In genomic region chr11:30225642-30226041, GRCh38 we compare ENCODE assay signal across 18 cellular contexts. TPM values are rescaled to one million over a fixed set of nuclear protein-coding genes. Genes with fewer than 3 reads are reported as not detected.
DNase-seq lines count a peak whose midpoint lies in the region; ATAC-seq, FAIRE-seq and TF ChIP-seq lines count a peak whose summit lies in the region.
"Had no signal": no experiment of that assay in that cellular context is flagged by ENCODE, and none has a peak within 500 bp of the region (broad histone marks: within the 10 kb centered on the region; RNA-seq: fewer than 3 reads in every experiment).

No MANE protein-coding gene starts in this region.

- H2AK5ac ChIP-seq in H1 (ENCODE audit: low read depth, low read length), result no peak overlapping the region

- H3K79me1 ChIP-seq in H1 (ENCODE audit: low read depth, low read length), result no peaks in the 10 kb centered on the region

- no peak overlapping the region for H2BK20ac ChIP-seq in H1 (ENCODE audit: low read length)

- no peaks in the 10 kb centered on the region for H3K27me3 ChIP-seq in WERI-Rb-1 (ENCODE audit: insufficient read depth, low read depth, severe bottlenecking)
- H3K27me3 ChIP-seq in H1 (replicated peaks in 1 of 4; ENCODE audit: control insufficient read depth in 3 of 4, extremely low read depth in 1 of 4, insufficient read depth in 3 of 4, low read length in 3 of 4), result no peaks in the 10 kb centered on the region
- no peaks in the 10 kb centered on the region for H3K27me3 ChIP-seq in kidney epithelial cell (ENCODE audit: control insufficient read depth, insufficient read depth, low read length)
- H3K27me3 ChIP-seq in HAP-1 (ENCODE audit: low read depth), result peaks cover 2% of the 10 kb centered on the region
- H3K27me3 ChIP-seq: BE2C had no signal

- peaks cover 1 to 2% (median 2%) of the 10 kb centered on the region in 3 donors for H3K27me3 Mint-ChIP-seq in immature natural killer cell (ENCODE audit: low read depth in 3 of 3)

- H3K4me3 Mint-ChIP-seq in immature natural killer cell, result no peak overlapping the region
- H3K4me3 Mint-ChIP-seq: CD4-positive, alpha-beta memory T cell had no signal

- TF ChIP-seq RAD21 in H1 (IDR thresholded peaks at IDR 0.05 in 1 of 2, conservative IDR thresholded peaks at IDR 0.05 in 1 of 2; ENCODE audit: low read depth in 2 of 2, low read length in 2 of 2), result peak; percentile 25 to 26; a peak in 2 of 4 replicates

- H2AFZ ChIP-seq in H1 (ENCODE audit: low read length), result 0 out of 2 replicates have a peak overlapping the region, but pooled peaks have one; percentile 22

- no peak overlapping the region for H3K14ac ChIP-seq in H1 (ENCODE audit: insufficient read length)

- in situ Hi-C loops in HAP-1 (cut with MboI; ENCODE audit: low sequenced_read_pairs), result no loop called here

- no peak overlapping the region for H3K4me2 ChIP-seq in H1 (ENCODE audit: insufficient read depth in 1 of 2, low read depth in 2 of 2, low read length in 2 of 2)

- TF ChIP-seq POLR2A in H1 (IDR thresholded peaks at IDR 0.05; ENCODE audit: control extremely low read depth in 1 of 2, low read depth in 2 of 2, low read length in 2 of 2), result no peak

- no peak for ATAC-seq in omental fat pad (ENCODE audit: low FRiP score)
- ATAC-seq: GM12878 had no signal

- H3K4me1 ChIP-seq in H1 (replicated peaks in 1 of 4; ENCODE audit: control insufficient read depth in 3 of 4, insufficient read depth in 4 of 4, low read length in 3 of 4) (no peaks in the 10 kb centered on the region), HAP-1 (no peaks in the 10 kb centered on the region)
- H3K4me1 ChIP-seq: BE2C had no signal

- no peak for FAIRE-seq in H1 (lab: Jason Lieb, UNC)
- FAIRE-seq: A204.1, GM12878, GM18507, H54 had no signal

- H3K9me3 ChIP-seq in WERI-Rb-1 (ENCODE audit: severe bottlenecking) (peaks cover 6% of the 10 kb centered on the region), H1 (ENCODE audit: insufficient read depth in 2 of 2, low read depth in 1 of 2, low read length in 1 of 2) (peaks cover 6 to 10% of the 10 kb centered on the region in 2 experiments; a peak in 3 of 4 replicates), HAP-1 (no peaks in the 10 kb centered on the region)
- H3K9me3 ChIP-seq: BE2C had no signal

- peaks cover 0 to 3% (median 3%) of the 10 kb centered on the region in 3 donors for H3K36me3 Mint-ChIP-seq in immature natural killer cell

- CTCF ChIA-PET in H1 (lab: Charles Lee; ENCODE audit: partially characterized antibody), result interaction anchor here (0.8 to 2.5 kb wide), 8 partner anchors 15 to 101 kb away, joined by 3 to 10 read pairs (median 4); no protein-coding TSS in a partner anchor

- 0 out of 2 replicates have a peak, but pooled peaks cover 3% of the 10 kb centered on the region for H3K23me2 ChIP-seq in H1 (ENCODE audit: low read depth, low read length)

- no peak overlapping the region for H4K91ac ChIP-seq in H1 (replicated peaks; ENCODE audit: insufficient read length, low read length)

- H3K27ac ChIP-seq in WERI-Rb-1, result no peak overlapping the region
- no peak overlapping the region for H3K27ac ChIP-seq in H1 (ENCODE audit: low read depth, low read length)
- H3K27ac ChIP-seq: C4-2B, HL-60 had no signal

- DNase-seq in WERI-Rb-1 (no peak), H1 (ENCODE audit: low read depth in 1 of 2, low spot score in 2 of 2) (no peak), kidney epithelial cell (ENCODE audit: low read depth) (no peak), retinal pigment epithelial cell (ENCODE audit: low read depth) (no peak), immature natural killer cell (no peak), omental fat pad (ENCODE audit: low spot score) (no peak), HAP-1 (ENCODE audit: low spot score in 2 of 2) (no peak)
- DNase-seq: BE2C; CD4-positive, alpha-beta memory T cell; DMS79 had no signal

- no peak overlapping the region for H3K9ac ChIP-seq in H1 (replicated peaks in 1 of 4; ENCODE audit: extremely low read depth in 1 of 4, low read depth in 3 of 4, low read length in 3 of 4)

- H3K4ac ChIP-seq in H1 (replicated peaks; ENCODE audit: insufficient read length, low read depth, low read length), result no peak overlapping the region

- no peak overlapping the region for H2BK5ac ChIP-seq in H1 (ENCODE audit: low read depth, low read length)

- TF ChIP-seq CTCF in WERI-Rb-1 (IDR thresholded peaks at IDR 0.05; ENCODE audit: low read depth, low read length), result 0 out of 2 replicates have a peak, but pooled peaks have one; percentile 2
- peak in 2 of 3 experiments; percentile 5 to 19; a peak in 2 of 4 replicates for TF ChIP-seq CTCF in H1 (IDR thresholded peaks at IDR 0.05; ENCODE audit: control extremely low read depth in 1 of 3, insufficient read depth in 1 of 3, low read depth in 1 of 3, low read length in 3 of 3)
- TF ChIP-seq CTCF in kidney epithelial cell (IDR thresholded peaks at IDR 0.05; ENCODE audit: insufficient read depth, low read length, poor library complexity, severe bottlenecking), result peak; percentile 12
- TF ChIP-seq CTCF in retinal pigment epithelial cell (conservative IDR thresholded peaks at IDR 0.05; ENCODE audit: low read depth, low read length), result peak; percentile 8
- no peak for TF ChIP-seq CTCF in omental fat pad (IDR thresholded peaks at IDR 0.05)

- no peak overlapping the region for H3K23ac ChIP-seq in H1 (ENCODE audit: insufficient read length)

- no peaks in the 10 kb centered on the region for H3K36me3 ChIP-seq in WERI-Rb-1
- H3K36me3 ChIP-seq in H1 (ENCODE audit: control insufficient read depth in 2 of 4, insufficient read depth in 4 of 4, low read length in 3 of 4), result no peaks in the 10 kb centered on the region
- H3K36me3 ChIP-seq in kidney epithelial cell (ENCODE audit: control insufficient read depth, insufficient read depth, low read length), result no peaks in the 10 kb centered on the region
- no peaks in the 10 kb centered on the region for H3K36me3 ChIP-seq in HAP-1 (replicated peaks)
- H3K36me3 ChIP-seq: BE2C had no signal

- no peaks in the 10 kb centered on the region for H3K79me2 ChIP-seq in H1 (ENCODE audit: control insufficient read depth in 1 of 2, insufficient read depth in 2 of 2, low read length in 2 of 2)

- H4K5ac ChIP-seq in H1 (ENCODE audit: insufficient read length, low read depth, low read length), result no peak overlapping the region

- no peaks in the 10 kb centered on the region for H4K20me1 ChIP-seq in H1 (replicated peaks in 1 of 2; ENCODE audit: control insufficient read depth in 1 of 2, insufficient read depth in 2 of 2, low read length in 2 of 2)

- H2BK12ac ChIP-seq in H1 (ENCODE audit: low read depth, low read length), result no peak overlapping the region

- no peak overlapping the region for H2BK15ac ChIP-seq in H1 (ENCODE audit: low read length)

- POLR2A ChIA-PET in H1 (lab: Charles Lee; ENCODE audit: partially characterized antibody), result no interaction called here

- H3K18ac ChIP-seq in H1 (ENCODE audit: extremely low read depth, low read length), result no peak overlapping the region

- H3K27ac Mint-ChIP-seq in immature natural killer cell, result no peak overlapping the region
- H3K27ac Mint-ChIP-seq: CD4-positive, alpha-beta memory T cell had no signal

- no peak overlapping the region for H2BK120ac ChIP-seq in H1 (replicated peaks; ENCODE audit: low read depth, low read length)

- no peak overlapping the region for H3K4me3 ChIP-seq in WERI-Rb-1 (ENCODE audit: low read depth, low read length)
- no peak overlapping the region for H3K4me3 ChIP-seq in H1 (ENCODE audit: extremely low read depth in 1 of 4, insufficient read depth in 2 of 4, low read depth in 3 of 4, low read length in 4 of 4)
- no peak overlapping the region for H3K4me3 ChIP-seq in kidney epithelial cell (ENCODE audit: low read depth, low read length)
- no peak overlapping the region for H3K4me3 ChIP-seq in retinal pigment epithelial cell (ENCODE audit: low read length)
- H3K4me3 ChIP-seq in HAP-1, result no peak overlapping the region
- H3K4me3 ChIP-seq: GM12878 had no signal

- no peak overlapping the region for H4K8ac ChIP-seq in H1 (ENCODE audit: extremely low read depth, insufficient read depth, low read length)

- no peaks in the 10 kb centered on the region for H3K4me1 Mint-ChIP-seq in immature natural killer cell
- H3K4me1 Mint-ChIP-seq: CD4-positive, alpha-beta memory T cell had no signal

- no peak for TF ChIP-seq EP300 in H1 (IDR thresholded peaks at IDR 0.05; ENCODE audit: borderline replicate concordance in 1 of 2, low read depth in 2 of 2, low read length in 2 of 2)

- H3K56ac ChIP-seq in H1 (replicated peaks; ENCODE audit: insufficient read length, low read depth, low read length), result no peak overlapping the region

- H3K9me3 Mint-ChIP-seq in immature natural killer cell, result peaks cover 0 to 10% (median 4%) of the 10 kb centered on the region in 6 donors

TF ChIP-seq in H1, 55 proteins besides CTCF, POLR2A, EP300 and RAD21 (continues in another document):
- TF ChIP-seq POU5F1 (IDR thresholded peaks at IDR 0.05; ENCODE audit: low read depth, low read length) (no peak), SUZ12 (IDR thresholded peaks at IDR 0.05; ENCODE audit: low read length) (no peak), USF2 (IDR thresholded peaks at IDR 0.05; ENCODE audit: low read length) (no peak), MAX (IDR thresholded peaks at IDR 0.05) (no peak), KDM4A (IDR thresholded peaks at IDR 0.05; ENCODE audit: low read depth, low read length, severe bottlenecking) (no peak), BACH1 (IDR thresholded peaks at IDR 0.05; ENCODE audit: low read length) (no peak), ZNF274 (IDR thresholded peaks at IDR 0.05; ENCODE audit: borderline replicate concordance, extremely low read depth, low read length) (no peak)

RNA-seq across cellular contexts. Expression of gene FSHB, which starts 5.2 kb away (rescaled TPM):
- not detected in 2 replicates for total RNA-seq in H1 (2021; fragmentation: NEBNext Ultra II Directional; extraction: Animal tissue kit (Norgen Biotek cat#: 25700))
- polyA plus RNA-seq in H1 (2011; rRNA removed) (not detected in 2 replicates), immature natural killer cell (not detected)
- polyA plus RNA-seq in H1 (2011; cell fraction: cytosol; rRNA removed), result not detected
- polyA plus RNA-seq in H1 (2011; cell fraction: nucleus; rRNA removed), result not detected
- polyA plus RNA-seq in H1 (2012, experiment 1 of 2), result not detected in 4 replicates
- not detected for polyA plus RNA-seq in H1 (2012, experiment 2 of 2)
- not detected for polyA plus RNA-seq in H1 (2013, experiment 1 of 2)
- not detected for polyA plus RNA-seq in H1 (2013, experiment 2 of 2)
- not detected in 2 replicates for polyA minus RNA-seq in H1 (2011; rRNA and poly(A)+ RNA removed)
- polyA minus RNA-seq in H1 (2011; cell fraction: cytosol; rRNA and poly(A)+ RNA removed), result not detected
- polyA minus RNA-seq in H1 (2011; cell fraction: nucleus; rRNA and poly(A)+ RNA removed), result not detected
- total RNA-seq in kidney epithelial cell (not detected in 2 replicates), omental fat pad (not detected)
- total RNA-seq: CD4-positive, alpha-beta memory T cell; G401; GM12878 had no signal
- polyA plus RNA-seq: AG04450; CD4-positive, alpha-beta memory T cell; GM12878 had no signal

Comparison
In these comparisons a context has a peak if more than half of its experiments do, and no peak if none do; other contexts are left out.
1. CTCF ChIP-seq: peak in WERI-Rb-1 (single experiment), H1 (2 of 3), kidney epithelial cell (single experiment) and retinal pigment epithelial cell (single experiment); none in omental fat pad (0 of 3).